ENCODE assay signal across 11 cellular contexts in genomic region chr20:62186887-62187866, GRCh38. TPM values are rescaled to one million over a fixed set of nuclear protein-coding genes. Genes with fewer than 3 reads are reported as not detected.
DNase-seq lines count a peak whose midpoint lies in the region; ATAC-seq and TF ChIP-seq lines count a peak whose summit lies in the region.
"Had no signal": no experiment of that assay in that cellular context is flagged by ENCODE, and none has a peak within 500 bp of the region (broad histone marks: within the 10 kb centered on the region; RNA-seq: fewer than 3 reads in every experiment).

No MANE protein-coding gene starts in this region.

- H3K4me1 Mint-ChIP-seq in Caco-2 (ENCODE audit: low read depth, unreplicated experiment) (peaks cover 25% of the 10 kb centered on the region), nephron (peaks cover 11% of the 10 kb centered on the region)

- no peak overlapping the region for H3K4me3 ChIP-seq in Caco-2 (ENCODE audit: low read depth, low read length)

- H3K4me1 ChIP-seq in Caco-2 = peaks cover 22% of the 10 kb centered on the region

- H3K27ac Mint-ChIP-seq in Caco-2 (ENCODE audit: unreplicated experiment) (peak overlapping the region; percentile 33), nephron (no peak overlapping the region)

- peaks cover 54% of the 10 kb centered on the region for H3K36me3 Mint-ChIP-seq in Caco-2 (ENCODE audit: insufficient read depth, unreplicated experiment)
- peaks cover 10% of the 10 kb centered on the region for H3K36me3 Mint-ChIP-seq in nephron (ENCODE audit: low read depth)

- POLR2A ChIA-PET in Caco-2 (lab: Charles Lee) = interaction anchor here (0.7 kb wide), 1 partner anchor 12 kb away, joined by 7 read pairs; no protein-coding TSS in a partner anchor

- CTCF ChIA-PET in Caco-2 (lab: Charles Lee) = interaction anchor here (0.7 to 1.4 kb wide), 2 partner anchors 51 to 176 kb away, joined by 3 to 4 read pairs; no protein-coding TSS in a partner anchor

- no peaks in the 10 kb centered on the region for H3K27me3 ChIP-seq in Caco-2 (replicated peaks; ENCODE audit: control insufficient read depth, insufficient read depth, low read length)

- no peaks in the 10 kb centered on the region; the same call in 1 of the 2 replicates for H3K36me3 ChIP-seq in Caco-2 (ENCODE audit: control insufficient read depth, insufficient read depth, low read length)

- H3K4me3 Mint-ChIP-seq in Caco-2 (ENCODE audit: unreplicated experiment) (peak overlapping the region; percentile 2), nephron (peak overlapping the region; percentile 36 to 77 (median 62))

- no TSS peak for BruUV-seq in Caco-2 (replicated peaks; lab: Mats Ljungman, UMichigan)

- no peak for TF ChIP-seq CTCF in Caco-2 (IDR thresholded peaks at IDR 0.05; ENCODE audit: insufficient read depth in 1 of 2, low read depth in 1 of 2, low read length in 1 of 2, severe bottlenecking in 1 of 2, unreplicated experiment in 1 of 2)
- TF ChIP-seq CTCF in nephron (IDR thresholded peaks at IDR 0.05; ENCODE audit: unreplicated experiment in 3 of 3) = no peak

- H3K9me3 ChIP-seq in Caco-2 = no peaks in the 10 kb centered on the region

- intact Hi-C loops in Caco-2 (cut with micrococcal nuclease; ENCODE audit: unreplicated experiment) = no loop called here

- DNase-seq in Caco-2 (peak in 1 of 2 experiments; percentile 49), HS-5 (ENCODE audit: low read depth) (peak; percentile 16), dermis blood vessel endothelial cell (peak; percentile 68), 8988T (no peak), NCI-H82 treated with DMSO at 0.1 percent for 48 hours (lab: John Stamatoyannopoulos, UW; ENCODE audit: unreplicated experiment) (no peak)
- DNase-seq: NCI-H524 treated with DMSO at 0.1 percent for 48 hours; stimulated activated naive CD4-positive, alpha-beta T cell had no signal

- H3K27me3 Mint-ChIP-seq in Caco-2 (ENCODE audit: insufficient read depth, unreplicated experiment) (no peaks in the 10 kb centered on the region), nephron (ENCODE audit: low read depth) (no peaks in the 10 kb centered on the region)

- ATAC-seq in GM21576 (IDR thresholded peaks at IDR 0.05; ENCODE audit: unreplicated experiment) = no peak

- no peaks in the 10 kb centered on the region for H3K9me3 Mint-ChIP-seq in Caco-2 (ENCODE audit: unreplicated experiment)
- no peaks in the 10 kb centered on the region for H3K9me3 Mint-ChIP-seq in nephron

RNA-seq across cellular contexts. Expression of gene MTG2, which starts 4.3 kb away (rescaled TPM):
- total RNA-seq in Caco-2 (2022) (110 and 111 TPM in 2 replicates), dermis blood vessel endothelial cell (19.3 and 26.7 TPM in 2 replicates)

RNA-seq across cellular contexts. Expression of gene HRH3, which starts 32.9 kb away (rescaled TPM):
- total RNA-seq in Caco-2 (2022) = not detected in 2 replicates
- total RNA-seq in dermis blood vessel endothelial cell = not detected in 2 replicates
- total RNA-seq: mononuclear cell; T-helper 1 cell treated with Interleukin-12 subunit alpha and Interleukin-12 subunit beta and Interleukin-4 antibody, amounts not matched to agents 30 ng/mL and 1 ng/mL, for 36 hours had no signal

RNA-seq across cellular contexts. Expression of gene SS18L1, which starts 43.6 kb away (rescaled TPM):
- total RNA-seq in Caco-2 (2022) = 46.4 and 52.1 TPM in 2 replicates
- total RNA-seq in dermis blood vessel endothelial cell = 13.8 and 16.5 TPM in 2 replicates

RNA-seq across cellular contexts. Expression of gene PSMA7, which starts 44.0 kb away (rescaled TPM):
- total RNA-seq in Caco-2 (2022) (702 and 760 TPM in 2 replicates), dermis blood vessel endothelial cell (450 and 557 TPM in 2 replicates)

RNA-seq across cellular contexts. Expression of gene OSBPL2, which starts 51.1 kb away (rescaled TPM):
- 130 and 132 TPM in 2 replicates for total RNA-seq in Caco-2 (2022)
- 28.9 and 35.7 TPM in 2 replicates for total RNA-seq in dermis blood vessel endothelial cell

Comparison
In these comparisons a context has a peak if more than half of its experiments do, and no peak if none do; other contexts are left out.
1. DNase-seq: peak in HS-5 (single experiment) and dermis blood vessel endothelial cell (single experiment); none in 8988T (single experiment) and NCI-H82 treated with DMSO at 0.1 percent for 48 hours (single experiment).